In genomic region chr14:97031530-97031929, GRCh38 we compare ENCODE assay signal across 37 cellular contexts.
"Had no signal": no experiment of that assay in that cellular context is flagged by ENCODE, and none has a peak within 500 bp of the region (broad histone marks: within the 10 kb centered on the region; RNA-seq: fewer than 3 reads in every experiment).

No MANE protein-coding gene starts in this region.

- H3K4me3 ChIP-seq: ascending aorta, cardiac muscle cell had no signal

- H3K4me1 Mint-ChIP-seq: activated CD4-positive, alpha-beta T cell treated with anti-CD3 and anti-CD28 coated beads, Interleukin-2, amount 10 ng/mL, durations not matched to agents 24 days and 14 days had no signal

- FAIRE-seq: bronchial epithelial cell, TTC549 had no signal

- ATAC-seq: activated CD8-positive, alpha-beta memory T cell treated with anti-CD3 and anti-CD28 coated beads, Interleukin-2, amount 10 ng/mL, durations not matched to agents 7 days and 5 days; activated CD8-positive, alpha-beta T cell treated with anti-CD3 and anti-CD28 coated beads for 36 hours; activated naive CD8-positive, alpha-beta T cell treated with anti-CD3 and anti-CD28 coated beads, Interleukin-2, amount 50 U/mL, for 24 hours had no signal

- H3K27ac ChIP-seq: ascending aorta, cardiac muscle cell, VCaP had no signal

- H3K4me3 Mint-ChIP-seq: activated B cell treated with CpG ODN at 0.5 μM for 24 hours; activated CD4-positive, alpha-beta memory T cell treated with anti-CD3 and anti-CD28 coated beads for 36 hours; activated CD4-positive, alpha-beta T cell treated with anti-CD3 and anti-CD28 coated beads, Interleukin-2, amount 10 ng/mL, durations not matched to agents 24 days and 14 days; activated CD8-positive, alpha-beta memory T cell treated with anti-CD3 and anti-CD28 coated beads, Interleukin-2, amount 10 ng/mL, durations not matched to agents 7 days and 5 days; activated CD8-positive, alpha-beta T cell treated with anti-CD3 and anti-CD28 coated beads for 36 hours; activated naive CD4-positive, alpha-beta T cell treated with anti-CD3 and anti-CD28 coated beads, Interleukin-2, amount 10 ng/mL, durations not matched to agents 7 days and 5 days; T-helper 1 cell treated with Interleukin-12 subunit alpha and Interleukin-12 subunit beta and Interleukin-4 antibody, amounts not matched to agents 30 μg/mL and 1 μg/mL, for 36 hours; T-helper 2 cell treated with Interferon-gamma antibody and Interleukin-4, amounts not matched to agents 5 μg/mL and 100 μg/mL, for 36 hours had no signal

- H3K27me3 ChIP-seq: ascending aorta had no signal

- DNase-seq: activated B cell treated with CpG ODN at 0.5 μM for 24 hours; activated CD4-positive, alpha-beta memory T cell treated with anti-CD3 and anti-CD28 coated beads for 36 hours; activated CD4-positive, alpha-beta T cell treated with anti-CD3 and anti-CD28 coated beads for 4 hours; activated CD4-positive, alpha-beta T cell treated with anti-CD3 and anti-CD28 coated beads, Interleukin-2, amount 10 ng/mL, durations not matched to agents 24 days and 14 days; activated CD4-positive, alpha-beta T cell treated with anti-CD3 and anti-CD28 coated beads, Interleukin-2, amount 50 U/mL, for 1 hour; activated CD4-positive, alpha-beta T cell treated with anti-CD3 and anti-CD28 coated beads, Interleukin-2, amount 50 U/mL, for 4 hours; activated CD4-positive, CD25-positive, alpha-beta regulatory T cell treated with anti-CD3 and anti-CD28 coated beads, Interleukin-2, amount 50 U/mL, for 72 hours; activated CD8-positive, alpha-beta memory T cell treated with anti-CD3 and anti-CD28 coated beads for 24 hours; activated CD8-positive, alpha-beta memory T cell treated with anti-CD3 and anti-CD28 coated beads, Interleukin-2, amount 10 ng/mL, durations not matched to agents 7 days and 5 days; activated CD8-positive, alpha-beta memory T cell treated with anti-CD3 and anti-CD28 coated beads, Interleukin-2, amount 50 U/mL, for 48 hours; activated CD8-positive, alpha-beta T cell treated with anti-CD3 and anti-CD28 coated beads for 36 hours; activated effector memory CD4-positive, alpha-beta T cell treated with Interleukin-2 at 50 U/mL for 16 hours; activated gamma-delta T cell; activated naive CD4-positive, alpha-beta T cell treated with anti-CD3 and anti-CD28 coated beads, Interleukin-2, amount 10 ng/mL, durations not matched to agents 7 days and 5 days; activated naive CD4-positive, alpha-beta T cell treated with Interleukin-2 at 50 U/mL for 16 hours; activated naive CD8-positive, alpha-beta T cell treated with anti-CD3 and anti-CD28 coated beads, Interleukin-2, amount 10 ng/mL, durations not matched to agents 7 days and 5 days; activated naive CD8-positive, alpha-beta T cell treated with anti-CD3 and anti-CD28 coated beads, Interleukin-2, amount 50 U/mL, for 24 hours; activated T-cell treated with anti-CD3 and anti-CD28 coated beads, Interleukin-2, amount 50 U/mL, for 48 hours; amygdala; anterior cingulate cortex; caudate nucleus; cerebellar nuclear complex; T-helper 1 cell; T-helper 2 cell; T-helper 9 cell had no signal

- H3K9me3 Mint-ChIP-seq: activated naive CD4-positive, alpha-beta T cell treated with anti-CD3 and anti-CD28 coated beads, Interleukin-2, amount 10 ng/mL, durations not matched to agents 7 days and 5 days; central memory CD8-positive, alpha-beta T cell had no signal

- H3K36me3 ChIP-seq: ascending aorta, cardiac muscle cell had no signal

- H3K27ac Mint-ChIP-seq: activated B cell treated with CpG ODN at 0.5 μM for 24 hours; activated CD4-positive, alpha-beta memory T cell treated with anti-CD3 and anti-CD28 coated beads for 36 hours; activated CD4-positive, alpha-beta T cell treated with anti-CD3 and anti-CD28 coated beads, Interleukin-2, amount 10 ng/mL, durations not matched to agents 24 days and 14 days; activated CD8-positive, alpha-beta memory T cell treated with anti-CD3 and anti-CD28 coated beads, Interleukin-2, amount 10 ng/mL, durations not matched to agents 7 days and 5 days; activated CD8-positive, alpha-beta T cell treated with anti-CD3 and anti-CD28 coated beads for 36 hours; activated naive CD4-positive, alpha-beta T cell treated with anti-CD3 and anti-CD28 coated beads, Interleukin-2, amount 10 ng/mL, durations not matched to agents 7 days and 5 days; activated naive CD4-positive, alpha-beta T cell treated with anti-CD3 and anti-CD28 coated beads, Interleukin-2, amount 50 U/mL, for 24 hours; activated naive CD8-positive, alpha-beta T cell; activated naive CD8-positive, alpha-beta T cell treated with anti-CD3 and anti-CD28 coated beads, Interleukin-2, amount 10 ng/mL, durations not matched to agents 7 days and 5 days; activated naive CD8-positive, alpha-beta T cell treated with anti-CD3 and anti-CD28 coated beads, Interleukin-2, amount 50 U/mL, for 24 hours; activated T-helper 2 cell treated with anti-CD3 and anti-CD28 coated beads, Interferon-gamma antibody, Interleukin-2, Interleukin-4, amounts not matched to agents 10 μg/mL and 5 μg/mL and 100 μg/mL, durations not matched to agents 14 hours and 24 hours and 36 hours; brain; T-helper 1 cell treated with Interleukin-12 subunit alpha and Interleukin-12 subunit beta and Interleukin-4 antibody, amounts not matched to agents 30 μg/mL and 1 μg/mL, for 36 hours; T-helper 2 cell treated with Interferon-gamma antibody and Interleukin-4, amounts not matched to agents 5 μg/mL and 100 μg/mL, for 36 hours had no signal

- H3K4me1 ChIP-seq: ascending aorta had no signal

- H3K9me3 ChIP-seq: ascending aorta had no signal

- H3K36me3 Mint-ChIP-seq: activated naive CD4-positive, alpha-beta T cell treated with anti-CD3 and anti-CD28 coated beads, Interleukin-2, amount 10 ng/mL, durations not matched to agents 7 days and 5 days; activated naive CD8-positive, alpha-beta T cell had no signal
